19 cellular contexts compared by ENCODE assay signal in the genomic region with DNA sequence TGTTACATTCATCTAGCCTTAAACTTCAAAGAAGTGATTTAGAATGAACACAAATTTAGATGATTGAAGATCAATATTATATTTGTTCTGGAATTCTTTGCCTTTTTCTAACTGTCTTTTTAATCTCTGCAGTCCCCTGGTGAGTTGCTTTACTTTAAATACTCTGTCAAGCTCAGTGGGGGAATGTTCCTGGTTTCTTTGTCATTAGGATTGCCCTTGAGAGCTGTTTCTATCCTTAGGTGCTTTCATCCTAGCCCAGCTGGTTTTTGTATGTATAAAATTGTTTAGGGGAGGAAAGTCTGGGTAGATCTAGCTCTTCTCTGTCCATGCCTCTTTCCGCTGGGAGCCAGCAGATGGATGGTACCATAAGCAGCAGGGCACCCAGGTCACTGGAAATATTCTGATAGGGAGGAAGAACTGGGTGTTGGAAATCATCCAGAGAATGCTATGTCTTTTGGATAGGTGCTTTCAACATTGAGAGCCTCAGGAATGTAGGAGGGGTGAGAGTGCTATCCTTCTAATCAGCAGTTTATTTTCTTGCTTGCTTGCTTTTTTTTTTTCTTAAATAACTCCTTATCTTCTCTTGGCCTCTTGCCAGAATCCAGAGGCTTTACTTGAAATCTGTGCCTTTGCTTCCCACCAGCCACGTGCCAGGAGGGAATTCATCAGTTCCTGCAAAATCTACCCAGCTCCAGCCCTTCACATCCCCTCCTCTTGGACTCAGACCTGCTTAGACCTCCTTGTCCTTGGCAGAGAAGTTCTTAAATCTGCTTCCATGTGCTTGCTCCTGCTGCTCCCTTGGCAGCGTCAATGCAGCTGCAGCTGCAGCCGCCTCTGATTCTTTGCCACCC.
DNase-seq lines count a peak whose midpoint lies in the region; ATAC-seq, FAIRE-seq and TF ChIP-seq lines count a peak whose summit lies in the region.
"Had no signal": no experiment of that assay in that cellular context is flagged by ENCODE, and none has a peak within 500 bp of the region (broad histone marks: within the 10 kb centered on the region; RNA-seq: fewer than 3 reads in every experiment).

No MANE protein-coding gene starts in this region.

- H3K4me3 ChIP-seq in right atrium auricular region (no peak overlapping the region), astrocyte of the spinal cord (ENCODE audit: low read depth, low read length) (no peak overlapping the region), coronary artery (no peak overlapping the region)
- H3K4me3 ChIP-seq: heart right ventricle, upper lobe of left lung had no signal

- H3K4me1 Mint-ChIP-seq in type B pancreatic cell (ENCODE audit: unreplicated experiment), result peaks cover 37% of the 10 kb centered on the region
- H3K4me1 Mint-ChIP-seq: activated CD4-positive, alpha-beta T cell treated with anti-CD3 and anti-CD28 coated beads, Interleukin-2, amount 10 ng/mL, durations not matched to agents 7 days and 5 days; T-helper 17 cell had no signal

- TF ChIP-seq CTCF in right atrium auricular region (IDR thresholded peaks at IDR 0.05), result no peak
- TF ChIP-seq CTCF in astrocyte of the spinal cord (IDR thresholded peaks at IDR 0.05; ENCODE audit: low read depth, low read length), result no peak
- TF ChIP-seq CTCF in type B pancreatic cell (conservative IDR thresholded peaks at IDR 0.05), result no peak
- no peak for TF ChIP-seq CTCF in coronary artery (IDR thresholded peaks at IDR 0.05)
- TF ChIP-seq CTCF in D721Med (IDR thresholded peaks at IDR 0.05; ENCODE audit: insufficient read depth, missing control alignments), result no peak

- H3K27me3 ChIP-seq in right atrium auricular region, result no peaks in the 10 kb centered on the region
- H3K27me3 ChIP-seq: heart right ventricle, upper lobe of left lung had no signal

- peak overlapping the region; percentile 83 for H3K27ac Mint-ChIP-seq in type B pancreatic cell
- H3K27ac Mint-ChIP-seq: activated CD4-positive, alpha-beta T cell treated with anti-CD3 and anti-CD28 coated beads, Interleukin-2, amount 10 ng/mL, durations not matched to agents 7 days and 5 days; T-helper 17 cell had no signal

- H3K27me3 Mint-ChIP-seq in type B pancreatic cell, result no peaks in the 10 kb centered on the region

- H3K27ac ChIP-seq in right atrium auricular region, result peak overlapping the region in 1 of 2 donors; percentile 19
- no peak overlapping the region for H3K27ac ChIP-seq in coronary artery
- H3K27ac ChIP-seq: heart right ventricle, upper lobe of left lung had no signal

- FAIRE-seq in D721Med (lab: Jason Lieb, UNC), result no peak
- FAIRE-seq: HepG2, RCC 7860 had no signal

- DNase-seq in left cardiac atrium (peak; percentile 25), right atrium auricular region (ENCODE audit: low spot score) (no peak), astrocyte of the spinal cord (ENCODE audit: low read depth, low spot score) (peak; percentile 17), iPS-NIHi7 (ENCODE audit: extremely low spot score) (peak; percentile 41), type B pancreatic cell (ENCODE audit: extremely low spot score, unreplicated experiment) (no peak), middle frontal gyrus (ENCODE audit: extremely low spot score, low spot score) (no peak), coronary artery (ENCODE audit: low spot score) (no peak), D721Med (ENCODE audit: insufficient read length, low spot score) (no peak)
- DNase-seq: activated CD4-positive, alpha-beta T cell treated with anti-CD3 and anti-CD28 coated beads, Interleukin-2, amount 10 ng/mL, durations not matched to agents 7 days and 5 days; amygdala; DMS53; heart right ventricle; NCI-H1105; NCI-H510A; occipital lobe; T-helper 17 cell; upper lobe of left lung had no signal

- in situ Hi-C loops in astrocyte of the spinal cord (cut with HindIII; ENCODE audit: low sequenced_read_pairs), result no loop called here

- no peaks in the 10 kb centered on the region for H3K36me3 ChIP-seq in right atrium auricular region
- H3K36me3 ChIP-seq: heart right ventricle, upper lobe of left lung had no signal

- ATAC-seq in left cardiac atrium, result peak; percentile 69 to 83
- ATAC-seq: HepG2, T-helper 17 cell had no signal

- peaks cover 8% of the 10 kb centered on the region for H3K9me3 Mint-ChIP-seq in type B pancreatic cell
- H3K9me3 Mint-ChIP-seq: activated CD4-positive, alpha-beta T cell treated with anti-CD3 and anti-CD28 coated beads, Interleukin-2, amount 10 ng/mL, durations not matched to agents 7 days and 5 days had no signal

- H3K4me1 ChIP-seq in right atrium auricular region, result peaks cover 0 to 13% of the 10 kb centered on the region in 2 donors
- H3K4me1 ChIP-seq: upper lobe of left lung had no signal

- peaks cover 42% of the 10 kb centered on the region for H3K36me3 Mint-ChIP-seq in type B pancreatic cell

- intact Hi-C loops in left cardiac atrium (cut with DNase I), result no loop called here

- H3K9me3 ChIP-seq in right atrium auricular region, result no peaks in the 10 kb centered on the region
- H3K9me3 ChIP-seq: heart right ventricle, upper lobe of left lung had no signal

- H3K4me3 Mint-ChIP-seq in type B pancreatic cell, result peak overlapping the region; percentile 4
- H3K4me3 Mint-ChIP-seq: activated CD4-positive, alpha-beta T cell treated with anti-CD3 and anti-CD28 coated beads, Interleukin-2, amount 10 ng/mL, durations not matched to agents 7 days and 5 days; T-helper 17 cell had no signal

Comparison
In these comparisons a context has a peak if more than half of its experiments do, and no peak if none do; other contexts are left out.
1. DNase-seq: peak in left cardiac atrium (single experiment), astrocyte of the spinal cord (single experiment) and iPS-NIHi7 (single experiment); none in right atrium auricular region (single experiment), type B pancreatic cell (single experiment), middle frontal gyrus (single experiment), coronary artery (single experiment) and D721Med (single experiment).